Comparison of ENCODE assay signal across 18 cellular contexts in genomic region chr17:63996430-63997182, GRCh38. TPM values are rescaled to one million over a fixed set of nuclear protein-coding genes. Genes with fewer than 3 reads are reported as not detected.
A peak's percentile ranks its signal among the peaks of the same experiment; 100 is the strongest.
DNase-seq lines count a peak whose midpoint lies in the region; ATAC-seq and TF ChIP-seq lines count a peak whose summit lies in the region.
"Had no signal": no experiment of that assay in that cellular context is flagged by ENCODE, and none has a peak within 500 bp of the region (broad histone marks: within the 10 kb centered on the region; RNA-seq: fewer than 3 reads in every experiment).

No MANE protein-coding gene starts in this region.

- H3K9me3 ChIP-seq in CD4-positive, alpha-beta T cell (ENCODE audit: control insufficient read depth, low read length), result no peaks in the 10 kb centered on the region
- H3K9me3 ChIP-seq in neural progenitor cell (ENCODE audit: low read depth), result no peaks in the 10 kb centered on the region
- H3K9me3 ChIP-seq: esophagus muscularis mucosa had no signal

- H3K36me3 ChIP-seq in GM23338 (ENCODE audit: insufficient read depth) (no peaks in the 10 kb centered on the region), neural progenitor cell (no peaks in the 10 kb centered on the region)
- H3K36me3 ChIP-seq: esophagus muscularis mucosa had no signal

- no peak for TF ChIP-seq CTCF in CD4-positive, alpha-beta T cell (IDR thresholded peaks at IDR 0.05)
- no peak for TF ChIP-seq CTCF in GM23338 (conservative IDR thresholded peaks at IDR 0.05; ENCODE audit: low read depth in 2 of 2)
- no peak for TF ChIP-seq CTCF in chondrocyte (IDR thresholded peaks at IDR 0.05)
- TF ChIP-seq CTCF in neural progenitor cell (IDR thresholded peaks at IDR 0.05), result no peak

- CTCF ChIA-PET in CD4-positive, alpha-beta T cell (lab: Charles Lee), result interaction anchor here (1.0 to 11.2 kb wide), 5 partner anchors 20 to 137 kb away, joined by 5 to 111 read pairs (median 5); partner anchors contain the start of gene ICAM2

- no peaks in the 10 kb centered on the region for H3K27me3 ChIP-seq in CD4-positive, alpha-beta T cell (ENCODE audit: control insufficient read depth, insufficient read depth, low read length)
- peaks cover 22% of the 10 kb centered on the region for H3K27me3 ChIP-seq in GM23338 (ENCODE audit: insufficient read depth)
- peaks cover 76% of the 10 kb centered on the region for H3K27me3 ChIP-seq in neural progenitor cell

- H3K4me2 ChIP-seq in GM23338 (peak overlapping the region; percentile 97), neural progenitor cell (no peak overlapping the region)

- no peaks in the 10 kb centered on the region for H4K20me1 ChIP-seq in GM23338 (replicated peaks; ENCODE audit: insufficient read depth)
- no peaks in the 10 kb centered on the region for H4K20me1 ChIP-seq in neural progenitor cell (ENCODE audit: low read depth)

- no peaks in the 10 kb centered on the region for H3K9me3 Mint-ChIP-seq in CD4-positive, alpha-beta T cell
- no peaks in the 10 kb centered on the region; the same call in 2 of the 3 replicates for H3K9me3 Mint-ChIP-seq in GM23338
- H3K9me3 Mint-ChIP-seq in chondrocyte (ENCODE audit: low read depth), result no peaks in the 10 kb centered on the region
- H3K9me3 Mint-ChIP-seq in neural progenitor cell, result no peaks in the 10 kb centered on the region

- peak in 1 of 10 experiments; percentile 22 for DNase-seq in CD4-positive, alpha-beta T cell
- no peak for DNase-seq in GM23338 (ENCODE audit: low spot score)
- peak; percentile 44 for DNase-seq in chondrocyte (ENCODE audit: low spot score)
- DNase-seq in neural progenitor cell (ENCODE audit: low spot score), result peak; percentile 0
- no peak for DNase-seq in KG1 (lab: John Stamatoyannopoulos, UW)
- DNase-seq in SW480 (ENCODE audit: low spot score), result no peak
- DNase-seq in GF-D8 (lab: John Stamatoyannopoulos, UW), result no peak
- no peak for DNase-seq in activated gamma-delta T cell treated with Interleukin-2 at 50 U/mL for 16 hours
- DNase-seq: NCI-H1417 treated with DMSO at 0.1 percent for 48 hours; NCI-H69; SHP77 treated with DMSO at 0.1 percent for 48 hours; small intestine; stimulated activated CD4-positive, alpha-beta T cell treated with anti-CD3 and anti-CD28 coated beads, Interleukin-4, amount 100 ng/mL, for 24 hours; T-helper 2 cell had no signal

- peak overlapping the region; percentile 100 for H2AFZ ChIP-seq in GM23338
- H2AFZ ChIP-seq in neural progenitor cell (replicated peaks), result no peak overlapping the region

- H3K27ac Mint-ChIP-seq in CD4-positive, alpha-beta T cell, result peak overlapping the region; percentile 17
- H3K27ac Mint-ChIP-seq in GM23338, result no peak overlapping the region
- H3K27ac Mint-ChIP-seq in chondrocyte (ENCODE audit: unreplicated experiment), result no peak overlapping the region
- H3K27ac Mint-ChIP-seq in neural progenitor cell, result no peak overlapping the region

- H3K9me2 ChIP-seq in GM23338 (ENCODE audit: insufficient read depth), result no peaks in the 10 kb centered on the region

- no peak for ATAC-seq in CD4-positive, alpha-beta T cell (ENCODE audit: poor library complexity)
- ATAC-seq in GM23338, result no peak
- ATAC-seq: left lobe of liver had no signal

- H3K4me1 ChIP-seq in GM23338 (ENCODE audit: insufficient read depth), result peaks cover 10% of the 10 kb centered on the region
- no peaks in the 10 kb centered on the region for H3K4me1 ChIP-seq in neural progenitor cell

- H3K4me3 Mint-ChIP-seq in CD4-positive, alpha-beta T cell, result peak overlapping the region; percentile 67
- H3K4me3 Mint-ChIP-seq in GM23338 (peak overlapping the region; percentile 84), chondrocyte (ENCODE audit: unreplicated experiment) (no peak overlapping the region), neural progenitor cell (peak overlapping the region; percentile 43)

- POLR2A ChIA-PET in CD4-positive, alpha-beta T cell (lab: Charles Lee), result interaction anchor here (0.6 to 10.0 kb wide), 4 partner anchors 23 to 286 kb away, joined by 3 to 156 read pairs (median 4); partner anchors contain the start of gene ICAM2

- H3K27me3 Mint-ChIP-seq in CD4-positive, alpha-beta T cell, result no peaks in the 10 kb centered on the region
- peaks cover 25% of the 10 kb centered on the region for H3K27me3 Mint-ChIP-seq in GM23338 (ENCODE audit: insufficient read depth, low read depth, poor library complexity)
- peaks cover 34% of the 10 kb centered on the region for H3K27me3 Mint-ChIP-seq in chondrocyte (ENCODE audit: low read depth)
- peaks cover 21% of the 10 kb centered on the region for H3K27me3 Mint-ChIP-seq in neural progenitor cell (ENCODE audit: insufficient read depth, low read depth)

- intact Hi-C loops in CD4-positive, alpha-beta T cell (cut with DNase I, micrococcal nuclease), result no loop called here

- H3K79me2 ChIP-seq in GM23338 (replicated peaks; ENCODE audit: insufficient read depth) (no peaks in the 10 kb centered on the region), neural progenitor cell (ENCODE audit: low read depth) (no peaks in the 10 kb centered on the region)

- no peaks in the 10 kb centered on the region for H3F3A ChIP-seq in GM23338 (replicated peaks; ENCODE audit: low read depth)
- H3F3A ChIP-seq in neural progenitor cell (ENCODE audit: low read depth), result no peaks in the 10 kb centered on the region

- H3K9ac ChIP-seq in neural progenitor cell, result no peak overlapping the region

- H3K4me3 ChIP-seq in GM23338, result 0 out of 2 replicates have a peak overlapping the region, but pooled peaks have one; percentile 98
- no peak overlapping the region for H3K4me3 ChIP-seq in neural progenitor cell

- peaks cover 71% of the 10 kb centered on the region for H3K4me1 Mint-ChIP-seq in CD4-positive, alpha-beta T cell (ENCODE audit: low read depth)
- H3K4me1 Mint-ChIP-seq in GM23338 (peaks cover 18% of the 10 kb centered on the region), chondrocyte (ENCODE audit: low read depth) (peaks cover 6% of the 10 kb centered on the region), neural progenitor cell (peaks cover 10% of the 10 kb centered on the region)

- H3K36me3 Mint-ChIP-seq in CD4-positive, alpha-beta T cell (ENCODE audit: low read depth), result peaks cover 8% of the 10 kb centered on the region
- H3K36me3 Mint-ChIP-seq in GM23338 (ENCODE audit: low read depth), result no peaks in the 10 kb centered on the region; the same call in 2 of the 3 replicates
- H3K36me3 Mint-ChIP-seq in chondrocyte (ENCODE audit: low read depth), result no peaks in the 10 kb centered on the region
- no peaks in the 10 kb centered on the region for H3K36me3 Mint-ChIP-seq in neural progenitor cell

- no peak overlapping the region for H3K27ac ChIP-seq in CD4-positive, alpha-beta T cell (ENCODE audit: low read depth, low read length)
- H3K27ac ChIP-seq in GM23338 (ENCODE audit: low read depth) (no peak overlapping the region), neural progenitor cell (no peak overlapping the region)

TF ChIP-seq in GM23338, 12 proteins besides CTCF, POLR2A, EP300 and RAD21 (continues in another document):
- TF ChIP-seq ZNF331 (CRISPR knock-in tag; IDR thresholded peaks at IDR 0.05; ENCODE audit: low read depth) (no peak), NANOG (IDR thresholded peaks at IDR 0.05; ENCODE audit: borderline replicate concordance) (no peak), STAT1 (IDR thresholded peaks at IDR 0.05; ENCODE audit: unreplicated experiment) (no peak)
- TF ChIP-seq, protein P1, sequence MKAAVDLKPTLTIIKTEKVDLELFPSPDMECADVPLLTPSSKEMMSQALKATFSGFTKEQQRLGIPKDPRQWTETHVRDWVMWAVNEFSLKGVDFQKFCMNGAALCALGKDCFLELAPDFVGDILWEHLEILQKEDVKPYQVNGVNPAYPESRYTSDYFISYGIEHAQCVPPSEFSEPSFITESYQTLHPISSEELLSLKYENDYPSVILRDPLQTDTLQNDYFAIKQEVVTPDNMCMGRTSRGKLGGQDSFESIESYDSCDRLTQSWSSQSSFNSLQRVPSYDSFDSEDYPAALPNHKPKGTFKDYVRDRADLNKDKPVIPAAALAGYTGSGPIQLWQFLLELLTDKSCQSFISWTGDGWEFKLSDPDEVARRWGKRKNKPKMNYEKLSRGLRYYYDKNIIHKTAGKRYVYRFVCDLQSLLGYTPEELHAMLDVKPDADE (IDR thresholded peaks at IDR 0.05), result no peak

RNA-seq across cellular contexts. Expression of gene PRR29, which starts 1.5 kb away (rescaled TPM):
- under 1 TPM; 0.56 to 0.71 TPM for total RNA-seq in CD4-positive, alpha-beta T cell
- 0.74 and 1.3 TPM in 2 replicates for total RNA-seq in GM23338 (2014; rRNA removed; shearing (Covaris generic))
- 0.24 and 0.66 TPM in 2 replicates for polyA plus RNA-seq in GM23338 (2016; fragmentation: Nextera tagmentation; extraction: Ambion mirVana)
- total RNA-seq in chondrocyte, result 0.28 to 0.35 TPM in 2 of 3 replicates, not detected in the other
- 0.95 and 1.5 TPM in 2 replicates for total RNA-seq in neural progenitor cell (ENCODE audit: low replicate concordance)
- total RNA-seq: bronchial epithelial cell had no signal

RNA-seq across cellular contexts. Expression of gene ICAM2, which starts 23.8 kb away (rescaled TPM):
- 10 to 100 TPM; 50.6 to 54.7 TPM for total RNA-seq in CD4-positive, alpha-beta T cell
- 0.31 and 0.58 TPM in 2 replicates for total RNA-seq in GM23338 (2014; rRNA removed; shearing (Covaris generic))
- polyA plus RNA-seq in GM23338 (2016; fragmentation: Nextera tagmentation; extraction: Ambion mirVana), result 0.57 and 0.86 TPM in 2 replicates
- total RNA-seq in chondrocyte, result not detected in 3 replicates
- total RNA-seq in neural progenitor cell (ENCODE audit: low replicate concordance), result not detected in 2 replicates

RNA-seq across cellular contexts. Expression of gene SCN4A, which starts 23.9 kb away (rescaled TPM):
- under 1 TPM in 1 of 2 experiments, not detected in 1; 0.03 TPM for total RNA-seq in CD4-positive, alpha-beta T cell
- total RNA-seq in GM23338 (2014; rRNA removed; shearing (Covaris generic)), result 7.9 and 8.5 TPM in 2 replicates
- 2.3 and 2.5 TPM in 2 replicates for polyA plus RNA-seq in GM23338 (2016; fragmentation: Nextera tagmentation; extraction: Ambion mirVana)
- total RNA-seq in chondrocyte, result not detected in 3 replicates
- total RNA-seq in neural progenitor cell (ENCODE audit: low replicate concordance), result 1.8 and 4.2 TPM in 2 replicates
- total RNA-seq: glomerular endothelial cell had no signal

Comparison
In these comparisons a context has a peak if more than half of its experiments do, and no peak if none do; other contexts are left out.
1. DNase-seq: peak in chondrocyte (single experiment) and neural progenitor cell (single experiment); none in GM23338 (single experiment), KG1 (single experiment), SW480 (single experiment), GF-D8 (single experiment) and activated gamma-delta T cell treated with Interleukin-2 at 50 U/mL for 16 hours (single experiment).
2. RNA of gene ICAM2, which starts 23.8 kb away (total RNA-seq): 50.6 to 54.7 TPM in CD4-positive, alpha-beta T cell; 0.31 to 0.58 TPM in GM23338, not detected in chondrocyte and not detected in neural progenitor cell; every median in the first group is over 10 times any median in the second.